ENCODE assay signal across 9 cellular contexts in genomic region chr11:75275581-75275980, GRCh38. TPM values are rescaled to one million over a fixed set of nuclear protein-coding genes. Genes with fewer than 3 reads are reported as not detected.
DNase-seq lines count a peak whose midpoint lies in the region; ATAC-seq and TF ChIP-seq lines count a peak whose summit lies in the region.
"Had no signal": no experiment of that assay in that cellular context is flagged by ENCODE, and none has a peak within 500 bp of the region (broad histone marks: within the 10 kb centered on the region; RNA-seq: fewer than 3 reads in every experiment).

No MANE protein-coding gene starts in this region.

- peak overlapping the region; percentile 82 for H3K4me3 Mint-ChIP-seq in CD8-positive, alpha-beta T cell
- H3K4me3 Mint-ChIP-seq in activated naive CD4-positive, alpha-beta T cell treated with anti-CD3 and anti-CD28 coated beads, Interleukin-2, amount 10 ng/mL, durations not matched to agents 7 days and 5 days, result peak overlapping the region; percentile 67
- H3K4me3 Mint-ChIP-seq in stimulated activated naive CD8-positive, alpha-beta T cell treated with anti-CD3 and anti-CD28 coated beads, Interleukin-15, Interleukin-2, amounts not matched to agents 100 ng/mL and 50 ng/mL, for 24 hours, result peak overlapping the region; percentile 45
- H3K4me3 Mint-ChIP-seq: nephron had no signal

- intact Hi-C loops in CD8-positive, alpha-beta T cell (cut with DNase I, micrococcal nuclease), result loop anchor here in 1 of 2 experiments (1.0 to 5.0 kb wide), 2 partner anchors 72 to 109 kb away; no protein-coding TSS in a partner anchor
- intact Hi-C loops in mucosa of descending colon (cut with DNase I, micrococcal nuclease), result no loop called here

- no peaks in the 10 kb centered on the region for H3K27me3 ChIP-seq in CD8-positive, alpha-beta T cell (ENCODE audit: insufficient read depth, low read length)

- H3K9me3 Mint-ChIP-seq in CD8-positive, alpha-beta T cell, result no peaks in the 10 kb centered on the region
- H3K9me3 Mint-ChIP-seq in activated naive CD4-positive, alpha-beta T cell treated with anti-CD3 and anti-CD28 coated beads, Interleukin-2, amount 10 ng/mL, durations not matched to agents 7 days and 5 days, result no peaks in the 10 kb centered on the region
- no peaks in the 10 kb centered on the region for H3K9me3 Mint-ChIP-seq in stimulated activated naive CD8-positive, alpha-beta T cell treated with anti-CD3 and anti-CD28 coated beads, Interleukin-15, Interleukin-2, amounts not matched to agents 100 ng/mL and 50 ng/mL, for 24 hours
- H3K9me3 Mint-ChIP-seq: nephron had no signal

- H3K9me3 ChIP-seq in CD8-positive, alpha-beta T cell (ENCODE audit: low read length), result no peaks in the 10 kb centered on the region
- no peaks in the 10 kb centered on the region for H3K9me3 ChIP-seq in mucosa of descending colon

- peaks cover 56% of the 10 kb centered on the region for H3K36me3 Mint-ChIP-seq in CD8-positive, alpha-beta T cell
- H3K36me3 Mint-ChIP-seq in activated naive CD4-positive, alpha-beta T cell treated with anti-CD3 and anti-CD28 coated beads, Interleukin-2, amount 10 ng/mL, durations not matched to agents 7 days and 5 days, result peaks cover 23% of the 10 kb centered on the region
- peaks cover 13% of the 10 kb centered on the region for H3K36me3 Mint-ChIP-seq in stimulated activated naive CD8-positive, alpha-beta T cell treated with anti-CD3 and anti-CD28 coated beads, Interleukin-15, Interleukin-2, amounts not matched to agents 100 ng/mL and 50 ng/mL, for 24 hours (ENCODE audit: low read depth)

- POLR2A ChIA-PET in CD8-positive, alpha-beta T cell (lab: Charles Lee), result interaction anchor here (0.6 to 3.9 kb wide), 16 partner anchors 13 to 682 kb away, joined by 3 to 31 read pairs (median 4); partner anchors contain the start of gene TPBGL

- no peaks in the 10 kb centered on the region for H3K36me3 ChIP-seq in CD8-positive, alpha-beta T cell (ENCODE audit: insufficient read depth, low read length)
- H3K36me3 ChIP-seq in mucosa of descending colon (ENCODE audit: low read depth), result no peaks in the 10 kb centered on the region

- in situ Hi-C loops in G401 (cut with HindIII; ENCODE audit: low sequenced_read_pairs), result no loop called here

- peak overlapping the region; percentile 30 for H3K4me3 ChIP-seq in CD8-positive, alpha-beta T cell (ENCODE audit: low read depth, low read length)
- no peak overlapping the region for H3K4me3 ChIP-seq in mucosa of descending colon

- peak; percentile 51 to 91 (median 78) for DNase-seq in CD8-positive, alpha-beta T cell
- DNase-seq in T follicular helper cell (ENCODE audit: low read depth) (peak; percentile 52), mucosa of descending colon (peak; percentile 51 to 87 (median 62)), NCI-H2081 treated with DMSO at 0.1 percent for 48 hours (lab: John Stamatoyannopoulos, UW) (no peak), occipital lobe (lab: John Stamatoyannopoulos, UW) (no peak), G401 (ENCODE audit: low spot score) (no peak)
- DNase-seq in activated naive CD4-positive, alpha-beta T cell treated with anti-CD3 and anti-CD28 coated beads, Interleukin-2, amount 10 ng/mL, durations not matched to agents 7 days and 5 days, result peak; percentile 88

- peaks cover 92% of the 10 kb centered on the region for H3K4me1 ChIP-seq in CD8-positive, alpha-beta T cell (ENCODE audit: insufficient read depth, low read length)
- H3K4me1 ChIP-seq in mucosa of descending colon (ENCODE audit: low read depth), result no peaks in the 10 kb centered on the region

- ATAC-seq in CD8-positive, alpha-beta T cell, result peak; percentile 92
- ATAC-seq in mucosa of descending colon, result peak; percentile 72

- no peak for TF ChIP-seq CTCF in CD8-positive, alpha-beta T cell (IDR thresholded peaks at IDR 0.05)
- TF ChIP-seq CTCF in mucosa of descending colon (IDR thresholded peaks at IDR 0.05), result no peak

- H3K27ac Mint-ChIP-seq in CD8-positive, alpha-beta T cell, result peak overlapping the region; percentile 97
- peak overlapping the region; percentile 99 for H3K27ac Mint-ChIP-seq in activated naive CD4-positive, alpha-beta T cell treated with anti-CD3 and anti-CD28 coated beads, Interleukin-2, amount 10 ng/mL, durations not matched to agents 7 days and 5 days
- peak overlapping the region; percentile 69 for H3K27ac Mint-ChIP-seq in stimulated activated naive CD8-positive, alpha-beta T cell treated with anti-CD3 and anti-CD28 coated beads, Interleukin-15, Interleukin-2, amounts not matched to agents 100 ng/mL and 50 ng/mL, for 24 hours
- H3K27ac Mint-ChIP-seq: nephron had no signal

- peaks cover 78% of the 10 kb centered on the region for H3K4me1 Mint-ChIP-seq in CD8-positive, alpha-beta T cell (ENCODE audit: low read depth)
- peaks cover 65% of the 10 kb centered on the region for H3K4me1 Mint-ChIP-seq in activated naive CD4-positive, alpha-beta T cell treated with anti-CD3 and anti-CD28 coated beads, Interleukin-2, amount 10 ng/mL, durations not matched to agents 7 days and 5 days
- peaks cover 46% of the 10 kb centered on the region for H3K4me1 Mint-ChIP-seq in stimulated activated naive CD8-positive, alpha-beta T cell treated with anti-CD3 and anti-CD28 coated beads, Interleukin-15, Interleukin-2, amounts not matched to agents 100 ng/mL and 50 ng/mL, for 24 hours (ENCODE audit: low read depth)
- H3K4me1 Mint-ChIP-seq: nephron had no signal

- H3K27ac ChIP-seq in CD8-positive, alpha-beta T cell (ENCODE audit: low read depth, low read length), result peak overlapping the region; percentile 53

- H3K27me3 Mint-ChIP-seq in CD8-positive, alpha-beta T cell (ENCODE audit: low read depth), result no peaks in the 10 kb centered on the region
- no peaks in the 10 kb centered on the region for H3K27me3 Mint-ChIP-seq in activated naive CD4-positive, alpha-beta T cell treated with anti-CD3 and anti-CD28 coated beads, Interleukin-2, amount 10 ng/mL, durations not matched to agents 7 days and 5 days
- no peaks in the 10 kb centered on the region for H3K27me3 Mint-ChIP-seq in stimulated activated naive CD8-positive, alpha-beta T cell treated with anti-CD3 and anti-CD28 coated beads, Interleukin-15, Interleukin-2, amounts not matched to agents 100 ng/mL and 50 ng/mL, for 24 hours

- CTCF ChIA-PET in CD8-positive, alpha-beta T cell (lab: Charles Lee), result interaction anchor here (0.8 to 17.5 kb wide), 21 partner anchors 12 to 273 kb away, joined by 3 to 650 read pairs (median 5); partner anchors contain the start of genes ARRB1, GDPD5 and TPBGL
- CTCF ChIA-PET in activated naive CD4-positive, alpha-beta T cell treated with anti-CD3 and anti-CD28 coated beads, Interleukin-2, amount 10 ng/mL, durations not matched to agents 7 days and 5 days (lab: Charles Lee), result interaction anchor here (0.9 to 11.5 kb wide), 12 partner anchors 12 to 135 kb away, joined by 3 to 389 read pairs (median 6); no protein-coding TSS in a partner anchor

RNA-seq across cellular contexts. Expression of gene TPBGL, which starts 35.0 kb away (rescaled TPM):
- total RNA-seq in CD8-positive, alpha-beta T cell, result under 1 TPM; 0.31 to 0.43 TPM
- total RNA-seq in mucosa of descending colon (under 1 TPM in 2 of 3 donors, not detected in 1; 0.17 to 0.57 TPM), occipital lobe (under 0.01 TPM)
- not detected in 2 replicates for total RNA-seq in G401 (2014; rRNA removed; shearing (Covaris generic))

Comparison
In these comparisons a context has a peak if more than half of its experiments do, and no peak if none do; other contexts are left out.
1. DNase-seq: peak in CD8-positive, alpha-beta T cell (7 of 7), T follicular helper cell (single experiment), activated naive CD4-positive, alpha-beta T cell treated with anti-CD3 and anti-CD28 coated beads, Interleukin-2, amount 10 ng/mL, durations not matched to agents 7 days and 5 days (single experiment) and mucosa of descending colon (3 of 3); none in NCI-H2081 treated with DMSO at 0.1 percent for 48 hours (single experiment), occipital lobe (single experiment) and G401 (single experiment).
2. Peak in every context shown above with its lines, with median percentiles within 50 percentile points of each other: H3K27ac Mint-ChIP-seq and H3K4me3 Mint-ChIP-seq.